12 cellular contexts compared by ENCODE assay signal in genomic region chr17:81044428-81044763, GRCh38. TPM values are rescaled to one million over a fixed set of nuclear protein-coding genes. Genes with fewer than 3 reads are reported as not detected.
DNase-seq lines count a peak whose midpoint lies in the region; ATAC-seq and TF ChIP-seq lines count a peak whose summit lies in the region.
"Had no signal": no experiment of that assay in that cellular context is flagged by ENCODE, and none has a peak within 500 bp of the region (broad histone marks: within the 10 kb centered on the region; RNA-seq: fewer than 3 reads in every experiment).

No MANE protein-coding gene starts in this region.

- no peaks in the 10 kb centered on the region for H3K27me3 ChIP-seq in layer of hippocampus (ENCODE audit: control insufficient read depth, insufficient read depth, low read length)
- H3K27me3 ChIP-seq in rectal smooth muscle tissue (ENCODE audit: control insufficient read depth, insufficient read depth, low read length): no peaks in the 10 kb centered on the region
- H3K27me3 ChIP-seq: testis had no signal

- no peak overlapping the region for H3K9ac ChIP-seq in rectal smooth muscle tissue (ENCODE audit: low read length)

- DNase-seq in Calu3: no peak
- DNase-seq in activated CD4-positive, alpha-beta T cell treated with anti-CD3 and anti-CD28 coated beads for 4 hours: no peak
- DNase-seq in DMS53 treated with DMSO at 0.1 percent for 48 hours (lab: John Stamatoyannopoulos, UW; ENCODE audit: unreplicated experiment): no peak
- DNase-seq: activated B cell treated with CpG ODN at 0.5 μM for 24 hours; activated T-cell treated with anti-CD3 and anti-CD28 coated beads, Interleukin-2, amount 50 U/mL, for 48 hours; NCI-H446 treated with DMSO at 0.1 percent for 48 hours had no signal

- no peaks in the 10 kb centered on the region for H3K36me3 ChIP-seq in rectal smooth muscle tissue (ENCODE audit: control insufficient read depth, insufficient read depth, low read length)

- no TSS peak for BruUV-seq in Calu3 (replicated peaks; lab: Mats Ljungman, UMichigan)

- H3K36me3 Mint-ChIP-seq in Calu3 (ENCODE audit: insufficient read depth, unreplicated experiment) (peaks cover 69% of the 10 kb centered on the region), brain (peaks cover 4% of the 10 kb centered on the region)

- H3K4me3 Mint-ChIP-seq in Calu3 (ENCODE audit: low read depth, unreplicated experiment) (peak overlapping the region; percentile 64), brain (peak overlapping the region in 4 of 5 experiments; percentile 12 to 67 (median 50))
- H3K4me3 Mint-ChIP-seq: activated B cell treated with CpG ODN at 0.5 μM for 24 hours had no signal

- peaks cover 42% of the 10 kb centered on the region for H3K4me1 ChIP-seq in rectal smooth muscle tissue (ENCODE audit: control insufficient read depth, insufficient read depth, low read length)

- intact Hi-C loops in Calu3 (cut with micrococcal nuclease; ENCODE audit: unreplicated experiment): loop anchor here (5.0 to 10.0 kb wide), 2 partner anchors 53 to 470 kb away; partner anchors contain the start of gene ACTG1

- H3K4me1 Mint-ChIP-seq in Calu3 (ENCODE audit: low read depth, unreplicated experiment): peaks cover 65% of the 10 kb centered on the region
- H3K4me1 Mint-ChIP-seq in brain: peaks cover 84% of the 10 kb centered on the region

- CTCF ChIA-PET in Calu3 (lab: Charles Lee): interaction anchor here (1.2 to 2.0 kb wide), 5 partner anchors 20 to 58 kb away, joined by 3 to 9 read pairs (median 4); no protein-coding TSS in a partner anchor

- ATAC-seq in GM19328 (IDR thresholded peaks at IDR 0.05; ENCODE audit: unreplicated experiment) (no peak), HG03439 (IDR thresholded peaks at IDR 0.05; ENCODE audit: unreplicated experiment) (no peak)

- H3K27ac ChIP-seq in layer of hippocampus (ENCODE audit: low read depth, low read length) (peak overlapping the region; percentile 57), rectal smooth muscle tissue (ENCODE audit: low read depth, low read length) (peak overlapping the region; percentile 66)

- H3K4me3 ChIP-seq in rectal smooth muscle tissue (ENCODE audit: low read length): peak overlapping the region; percentile 28
- H3K4me3 ChIP-seq: testis had no signal

- H3K27me3 Mint-ChIP-seq in Calu3 (ENCODE audit: unreplicated experiment): no peaks in the 10 kb centered on the region
- H3K27me3 Mint-ChIP-seq in brain: no peaks in the 10 kb centered on the region

- TF ChIP-seq CTCF in Calu3 (IDR thresholded peaks at IDR 0.05; ENCODE audit: unreplicated experiment) (no peak), brain (conservative IDR thresholded peaks at IDR 0.05) (no peak)

- H3K9me3 Mint-ChIP-seq in Calu3 (ENCODE audit: low read depth, unreplicated experiment) (no peaks in the 10 kb centered on the region), brain (peaks cover 0 to 3% (median 0%) of the 10 kb centered on the region in 5 experiments)
- H3K9me3 Mint-ChIP-seq: activated B cell treated with CpG ODN at 0.5 μM for 24 hours had no signal

- H3K27ac Mint-ChIP-seq in Calu3 (ENCODE audit: unreplicated experiment) (peak overlapping the region; percentile 95), brain (peak overlapping the region; percentile 74 to 92 (median 80))
- H3K27ac Mint-ChIP-seq: activated B cell treated with CpG ODN at 0.5 μM for 24 hours had no signal

RNA-seq across cellular contexts. Expression of gene BAIAP2, which starts 9.4 kb away (rescaled TPM):
- total RNA-seq in Calu3 (2022): 58.0 and 58.8 TPM in 2 replicates
- 87.8 TPM for polyA plus RNA-seq in brain (ENCODE audit: insufficient read depth, low read depth, low replicate concordance)

RNA-seq across cellular contexts. Expression of gene CHMP6, which starts 52.8 kb away (rescaled TPM):
- 25.5 and 27.9 TPM in 2 replicates for total RNA-seq in Calu3 (2022)
- 35.2 TPM for polyA plus RNA-seq in brain (ENCODE audit: insufficient read depth, low read depth, low replicate concordance)
